In the genomic region with DNA sequence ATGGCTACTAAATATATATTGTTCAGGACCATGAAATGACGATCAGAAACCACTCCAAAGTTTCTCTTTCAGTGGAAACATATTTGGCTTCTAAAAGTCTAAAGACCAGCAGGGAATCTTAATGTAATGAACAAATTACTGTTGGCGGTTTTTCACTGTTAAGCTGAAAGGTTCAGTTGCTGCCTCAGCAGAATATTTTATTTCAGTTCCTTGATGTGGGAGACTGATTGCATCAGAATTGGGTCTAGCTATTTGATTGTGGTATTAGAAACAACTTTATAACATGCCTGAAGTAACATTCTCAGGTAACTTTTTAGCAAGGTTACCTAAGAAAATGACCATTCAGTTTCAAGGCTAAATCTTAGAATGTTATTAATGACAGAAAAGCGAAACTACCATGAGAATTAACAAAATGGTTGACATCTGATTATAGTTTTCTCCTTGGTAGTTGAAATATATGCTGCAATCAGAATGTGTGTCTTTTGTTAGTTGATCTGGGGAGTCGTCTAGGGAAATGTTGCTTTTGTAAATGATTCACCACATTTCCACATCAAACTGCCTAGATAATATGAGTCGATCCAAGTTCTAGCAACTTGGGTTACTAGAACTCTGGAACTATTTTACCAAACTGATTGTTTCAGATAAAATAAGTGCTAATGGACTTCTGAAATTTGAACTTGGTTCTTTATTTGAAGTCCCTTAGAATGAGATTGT, we compare ENCODE assay signal across 16 cellular contexts.
DNase-seq lines count a peak whose midpoint lies in the region; ATAC-seq and TF ChIP-seq lines count a peak whose summit lies in the region.
"Had no signal": no experiment of that assay in that cellular context is flagged by ENCODE, and none has a peak within 500 bp of the region (broad histone marks: within the 10 kb centered on the region; RNA-seq: fewer than 3 reads in every experiment).

No MANE protein-coding gene starts in this region.

- DNase-seq in AG09309 (ENCODE audit: low read depth) (peak; percentile 68), MM.1S (peak; percentile 57), mammary epithelial cell (peak; percentile 49), left kidney (ENCODE audit: low read depth, low spot score) (peak; percentile 53), ureter (ENCODE audit: low spot score) (no peak), prostate gland (ENCODE audit: low spot score) (no peak)
- no peak for DNase-seq in activated CD4-positive, alpha-beta T cell treated with anti-CD3 and anti-CD28 coated beads for 36 hours
- DNase-seq: activated CD4-positive, alpha-beta T cell treated with anti-CD3 and anti-CD28 coated beads for 48 hours; aorta; endodermal cell; Karpas-422; mucosa of descending colon; NCI-H2029; stimulated activated naive CD8-positive, alpha-beta T cell treated with anti-CD3 and anti-CD28 coated beads, Interleukin-15, Interleukin-2, amounts not matched to agents 100 U/mL and 50 U/mL, for 24 hours had no signal

- dilution Hi-C loops in mammary epithelial cell (cut with HindIII; ENCODE audit: low sequenced_read_pairs) = no loop called here

- H4K20me1 ChIP-seq in MM.1S (ENCODE audit: insufficient read depth, low read length) = no peaks in the 10 kb centered on the region
- H4K20me1 ChIP-seq in mammary epithelial cell (ENCODE audit: insufficient read depth, low read length) = no peaks in the 10 kb centered on the region

- H3K36me3 Mint-ChIP-seq in activated CD4-positive, alpha-beta T cell treated with anti-CD3 and anti-CD28 coated beads for 36 hours (ENCODE audit: low read depth) = no peaks in the 10 kb centered on the region
- H3K36me3 Mint-ChIP-seq: CD14-positive monocyte had no signal

- no peak for TF ChIP-seq POLR2A in prostate gland (IDR thresholded peaks at IDR 0.05)

- H3K27me3 ChIP-seq in MM.1S (replicated peaks; ENCODE audit: insufficient read depth, low read length) (no peaks in the 10 kb centered on the region), mammary epithelial cell (ENCODE audit: insufficient read depth, low read length) (no peaks in the 10 kb centered on the region), prostate gland (replicated peaks; ENCODE audit: insufficient read depth) (no peaks in the 10 kb centered on the region)

- peak overlapping the region; percentile 9 for H3K4me2 ChIP-seq in MM.1S (ENCODE audit: low read depth, low read length)
- H3K4me2 ChIP-seq in mammary epithelial cell (ENCODE audit: insufficient read depth, low read depth, low read length) = no peak overlapping the region

- no peaks in the 10 kb centered on the region for H3K9me3 ChIP-seq in MM.1S (replicated peaks; ENCODE audit: insufficient read depth, low read length)
- no peaks in the 10 kb centered on the region for H3K9me3 ChIP-seq in mammary epithelial cell (replicated peaks; ENCODE audit: insufficient read depth, low read length)
- H3K9me3 ChIP-seq in prostate gland = no peaks in the 10 kb centered on the region
- H3K9me3 ChIP-seq: mucosa of descending colon had no signal

- CTCF ChIA-PET in mammary epithelial cell (lab: Charles Lee; ENCODE audit: low non-redundant PET) = no interaction called here
- CTCF ChIA-PET in activated CD4-positive, alpha-beta T cell treated with anti-CD3 and anti-CD28 coated beads for 36 hours (lab: Charles Lee) = no interaction called here

- BruUV-seq in mammary epithelial cell (replicated peaks; lab: Mats Ljungman, UMichigan) = no TSS peak

- H3K79me2 ChIP-seq in MM.1S (ENCODE audit: low read length) (no peaks in the 10 kb centered on the region), mammary epithelial cell (ENCODE audit: insufficient read depth, low read length) (no peaks in the 10 kb centered on the region)

- no peak for ATAC-seq in GM18870 (IDR thresholded peaks at IDR 0.05; ENCODE audit: unreplicated experiment)
- ATAC-seq in activated CD4-positive, alpha-beta T cell treated with anti-CD3 and anti-CD28 coated beads for 36 hours = no peak
- ATAC-seq: mucosa of descending colon; stimulated activated naive CD8-positive, alpha-beta T cell treated with anti-CD3 and anti-CD28 coated beads, Interleukin-15, Interleukin-2, amounts not matched to agents 100 U/mL and 50 U/mL, for 24 hours had no signal

- TF ChIP-seq CTCF in AG09309 (IDR thresholded peaks at IDR 0.05; ENCODE audit: control insufficient read depth, insufficient read depth, low read depth, low read length, missing control alignments) = no peak
- TF ChIP-seq CTCF in MM.1S (IDR thresholded peaks at IDR 0.05; ENCODE audit: low read length) = no peak
- no peak for TF ChIP-seq CTCF in mammary epithelial cell (conservative IDR thresholded peaks at IDR 0.05 in 1 of 2, IDR thresholded peaks at IDR 0.05 in 1 of 2; ENCODE audit: extremely low read depth in 1 of 2, insufficient read depth in 1 of 2, low read depth in 1 of 2, low read length in 2 of 2)
- no peak for TF ChIP-seq CTCF in prostate gland (IDR thresholded peaks at IDR 0.05)

- peak overlapping the region; percentile 24; the same call in 1 of the 2 replicates for H3K27ac ChIP-seq in MM.1S (ENCODE audit: low read length)
- no peak overlapping the region for H3K27ac ChIP-seq in mammary epithelial cell (ENCODE audit: insufficient read depth, low read depth, low read length)
- no peak overlapping the region for H3K27ac ChIP-seq in prostate gland

- H3K4me1 Mint-ChIP-seq in activated CD4-positive, alpha-beta T cell treated with anti-CD3 and anti-CD28 coated beads for 36 hours = no peaks in the 10 kb centered on the region
- H3K4me1 Mint-ChIP-seq: CD14-positive monocyte had no signal

- no peak overlapping the region for H3K27ac Mint-ChIP-seq in activated CD4-positive, alpha-beta T cell treated with anti-CD3 and anti-CD28 coated beads for 36 hours
- H3K27ac Mint-ChIP-seq: CD14-positive monocyte, endodermal cell had no signal

- intact Hi-C loops in mammary epithelial cell (cut with micrococcal nuclease) (no loop called here), prostate gland (cut with DNase I) (no loop called here)
- intact Hi-C loops in activated CD4-positive, alpha-beta T cell treated with anti-CD3 and anti-CD28 coated beads for 36 hours (cut with DNase I, micrococcal nuclease) = no loop called here

- peaks cover 4% of the 10 kb centered on the region for H3K27me3 Mint-ChIP-seq in activated CD4-positive, alpha-beta T cell treated with anti-CD3 and anti-CD28 coated beads for 36 hours

- H3K9me3 Mint-ChIP-seq in activated CD4-positive, alpha-beta T cell treated with anti-CD3 and anti-CD28 coated beads for 36 hours (ENCODE audit: low read depth) = peaks cover 6% of the 10 kb centered on the region

- H3K4me1 ChIP-seq in MM.1S (ENCODE audit: low read length) (no peaks in the 10 kb centered on the region), mammary epithelial cell (ENCODE audit: insufficient read depth, low read length) (no peaks in the 10 kb centered on the region), prostate gland (replicated peaks) (no peaks in the 10 kb centered on the region)

- H3K4me3 Mint-ChIP-seq in activated CD4-positive, alpha-beta T cell treated with anti-CD3 and anti-CD28 coated beads for 36 hours = no peak overlapping the region
- H3K4me3 Mint-ChIP-seq: CD14-positive monocyte, endodermal cell had no signal

- in situ Hi-C loops in mammary epithelial cell (cut with MboI; ENCODE audit: low sequenced_read_pairs in 2 of 2) = no loop called here

- 0 out of 2 replicates have a peak overlapping the region, but pooled peaks have one; percentile 2 for H2AFZ ChIP-seq in MM.1S (ENCODE audit: low read length)
- no peak overlapping the region for H2AFZ ChIP-seq in mammary epithelial cell (ENCODE audit: low read depth, low read length)

- H3K9ac ChIP-seq in MM.1S (ENCODE audit: low read length) (no peak overlapping the region), mammary epithelial cell (ENCODE audit: insufficient read depth, low read length) (no peak overlapping the region)

- POLR2A ChIA-PET in activated CD4-positive, alpha-beta T cell treated with anti-CD3 and anti-CD28 coated beads for 36 hours (lab: Charles Lee) = no interaction called here

- H3K4me3 ChIP-seq in AG09309 (ENCODE audit: control insufficient read depth, low read depth, low read length) (no peak overlapping the region), MM.1S (ENCODE audit: low read length) (peak overlapping the region; percentile 2; the same call in 1 of the 2 replicates), mammary epithelial cell (replicated peaks in 1 of 3; ENCODE audit: insufficient read depth in 1 of 3, low read depth in 2 of 3, low read length in 3 of 3) (no peak overlapping the region), prostate gland (no peak overlapping the region)
- H3K4me3 ChIP-seq: mucosa of descending colon had no signal

- H3K9me2 ChIP-seq in MM.1S (replicated peaks; ENCODE audit: insufficient read depth, low read length) = no peaks in the 10 kb centered on the region

- no peaks in the 10 kb centered on the region for H3F3A ChIP-seq in MM.1S (ENCODE audit: insufficient read depth, low read length)

- WGBS in mammary epithelial cell (ENCODE audit: low coverage, missing lambda C conversion rate) = 86% methylated on average over 5 of the region's 5 CpGs
- WGBS in prostate gland = 71% methylated on average over 5 of the region's 5 CpGs

- H3K36me3 ChIP-seq in MM.1S (replicated peaks; ENCODE audit: insufficient read depth, low read length) (no peaks in the 10 kb centered on the region), mammary epithelial cell (ENCODE audit: insufficient read depth, low read length) (no peaks in the 10 kb centered on the region), prostate gland (no peaks in the 10 kb centered on the region)

Comparison
In these comparisons a context has a peak if more than half of its experiments do, and no peak if none do; other contexts are left out.
1. DNase-seq: peak in AG09309 (single experiment), MM.1S (single experiment), mammary epithelial cell (single experiment) and left kidney (single experiment); none in activated CD4-positive, alpha-beta T cell treated with anti-CD3 and anti-CD28 coated beads for 36 hours (single experiment), ureter (single experiment) and prostate gland (single experiment).